In the genomic region with DNA sequence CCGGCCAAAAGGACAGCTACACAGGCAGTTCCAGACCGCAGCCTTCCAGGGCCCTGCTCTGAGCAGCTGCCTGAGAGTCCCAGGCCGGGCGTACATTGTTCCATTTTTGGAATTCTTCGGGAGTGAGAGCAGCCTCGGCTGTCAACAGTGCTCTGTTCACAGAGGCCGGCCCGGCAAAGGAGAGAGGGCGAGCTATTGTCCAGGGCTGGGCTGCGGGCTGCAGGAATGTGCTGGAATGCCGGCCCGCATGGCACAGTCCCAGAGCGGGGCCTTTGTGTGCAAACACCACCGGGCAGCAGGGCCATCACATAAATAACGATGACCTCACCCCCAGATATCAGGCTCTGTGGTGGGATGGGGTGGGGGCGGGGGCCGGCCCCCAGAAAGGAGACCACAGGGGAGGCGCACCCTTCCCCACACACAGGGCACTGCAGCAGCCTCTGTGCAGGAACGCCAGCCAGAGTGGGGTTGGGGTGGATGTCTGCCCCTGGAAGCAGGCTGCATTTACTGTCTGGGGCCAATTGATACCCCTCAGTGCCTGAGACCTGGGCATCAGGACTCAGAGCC, we compare ENCODE assay signal across 9 cellular contexts. TPM values are rescaled to one million over a fixed set of nuclear protein-coding genes. Genes with fewer than 3 reads are reported as not detected.
A peak's percentile ranks its signal among the peaks of the same experiment; 100 is the strongest.
DNase-seq lines count a peak whose midpoint lies in the region; ATAC-seq lines count a peak whose summit lies in the region.
"Had no signal": no experiment of that assay in that cellular context is flagged by ENCODE, and none has a peak within 500 bp of the region (broad histone marks: within the 10 kb centered on the region; RNA-seq: fewer than 3 reads in every experiment).

No MANE protein-coding gene starts in this region.

- in situ Hi-C loops in Caki2 (cut with HindIII; ENCODE audit: low pct_unique_long_range_greater_than_20kb, low sequenced_read_pairs) = no loop called here

- peak; percentile 60 for DNase-seq in Caki2 (ENCODE audit: low read depth)
- peak; percentile 88 for DNase-seq in T1000 (lab: John Stamatoyannopoulos, UW)
- DNase-seq in glomerular visceral epithelial cell (ENCODE audit: extremely low spot score) = peak; percentile 97
- peak; percentile 72 for DNase-seq in pons (ENCODE audit: low spot score)
- DNase-seq in NCI-H187 treated with DMSO at 0.1 percent for 48 hours (lab: John Stamatoyannopoulos, UW) = no peak
- no peak for DNase-seq in COLO668 (lab: John Stamatoyannopoulos, UW; ENCODE audit: unreplicated experiment)
- DNase-seq in activated CD4-positive, CD25-positive, alpha-beta regulatory T cell (lab: John Stamatoyannopoulos, UW) = no peak
- DNase-seq: GDM1 had no signal

- no peak for ATAC-seq in HG03108 (IDR thresholded peaks at IDR 0.05; ENCODE audit: unreplicated experiment)

RNA-seq across cellular contexts. Expression of gene LINC01488, which starts 15.8 kb away (rescaled TPM):
- not detected in 2 replicates for total RNA-seq in Caki2 (2014; rRNA removed; shearing (Covaris generic); ENCODE audit: low replicate concordance)

Comparison
In these comparisons a context has a peak if more than half of its experiments do, and no peak if none do; other contexts are left out.
1. DNase-seq: peak in Caki2 (single experiment), T1000 (single experiment), glomerular visceral epithelial cell (single experiment) and pons (single experiment); none in NCI-H187 treated with DMSO at 0.1 percent for 48 hours (single experiment), COLO668 (single experiment) and activated CD4-positive, CD25-positive, alpha-beta regulatory T cell (0 of 4).